Comparison of ENCODE assay signal across 1 cellular context in the genomic region with DNA sequence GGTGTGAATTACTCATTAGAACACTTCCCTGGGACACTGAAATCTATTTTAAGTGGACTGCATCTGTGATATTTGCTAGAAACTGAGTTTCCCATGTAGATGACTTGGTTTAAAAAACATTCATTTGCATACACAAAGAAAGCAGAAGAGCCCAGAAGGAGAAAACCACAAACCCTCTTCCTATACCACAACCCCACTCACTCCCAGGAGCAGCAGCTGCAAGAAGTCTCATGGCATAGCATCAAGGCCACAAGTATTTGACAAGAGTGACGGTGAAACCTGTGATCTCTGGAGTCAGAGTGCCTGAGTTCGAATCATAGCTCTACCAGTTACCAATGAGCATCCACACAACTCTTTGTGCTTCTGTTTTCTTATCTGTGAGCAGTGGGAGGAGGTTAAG.
TF ChIP-seq lines count a peak whose summit lies in the region.

No MANE protein-coding gene starts in this region.

TF ChIP-seq in HepG2, 621 proteins besides CTCF, POLR2A, EP300 and RAD21:
- TF ChIP-seq, protein P1, sequence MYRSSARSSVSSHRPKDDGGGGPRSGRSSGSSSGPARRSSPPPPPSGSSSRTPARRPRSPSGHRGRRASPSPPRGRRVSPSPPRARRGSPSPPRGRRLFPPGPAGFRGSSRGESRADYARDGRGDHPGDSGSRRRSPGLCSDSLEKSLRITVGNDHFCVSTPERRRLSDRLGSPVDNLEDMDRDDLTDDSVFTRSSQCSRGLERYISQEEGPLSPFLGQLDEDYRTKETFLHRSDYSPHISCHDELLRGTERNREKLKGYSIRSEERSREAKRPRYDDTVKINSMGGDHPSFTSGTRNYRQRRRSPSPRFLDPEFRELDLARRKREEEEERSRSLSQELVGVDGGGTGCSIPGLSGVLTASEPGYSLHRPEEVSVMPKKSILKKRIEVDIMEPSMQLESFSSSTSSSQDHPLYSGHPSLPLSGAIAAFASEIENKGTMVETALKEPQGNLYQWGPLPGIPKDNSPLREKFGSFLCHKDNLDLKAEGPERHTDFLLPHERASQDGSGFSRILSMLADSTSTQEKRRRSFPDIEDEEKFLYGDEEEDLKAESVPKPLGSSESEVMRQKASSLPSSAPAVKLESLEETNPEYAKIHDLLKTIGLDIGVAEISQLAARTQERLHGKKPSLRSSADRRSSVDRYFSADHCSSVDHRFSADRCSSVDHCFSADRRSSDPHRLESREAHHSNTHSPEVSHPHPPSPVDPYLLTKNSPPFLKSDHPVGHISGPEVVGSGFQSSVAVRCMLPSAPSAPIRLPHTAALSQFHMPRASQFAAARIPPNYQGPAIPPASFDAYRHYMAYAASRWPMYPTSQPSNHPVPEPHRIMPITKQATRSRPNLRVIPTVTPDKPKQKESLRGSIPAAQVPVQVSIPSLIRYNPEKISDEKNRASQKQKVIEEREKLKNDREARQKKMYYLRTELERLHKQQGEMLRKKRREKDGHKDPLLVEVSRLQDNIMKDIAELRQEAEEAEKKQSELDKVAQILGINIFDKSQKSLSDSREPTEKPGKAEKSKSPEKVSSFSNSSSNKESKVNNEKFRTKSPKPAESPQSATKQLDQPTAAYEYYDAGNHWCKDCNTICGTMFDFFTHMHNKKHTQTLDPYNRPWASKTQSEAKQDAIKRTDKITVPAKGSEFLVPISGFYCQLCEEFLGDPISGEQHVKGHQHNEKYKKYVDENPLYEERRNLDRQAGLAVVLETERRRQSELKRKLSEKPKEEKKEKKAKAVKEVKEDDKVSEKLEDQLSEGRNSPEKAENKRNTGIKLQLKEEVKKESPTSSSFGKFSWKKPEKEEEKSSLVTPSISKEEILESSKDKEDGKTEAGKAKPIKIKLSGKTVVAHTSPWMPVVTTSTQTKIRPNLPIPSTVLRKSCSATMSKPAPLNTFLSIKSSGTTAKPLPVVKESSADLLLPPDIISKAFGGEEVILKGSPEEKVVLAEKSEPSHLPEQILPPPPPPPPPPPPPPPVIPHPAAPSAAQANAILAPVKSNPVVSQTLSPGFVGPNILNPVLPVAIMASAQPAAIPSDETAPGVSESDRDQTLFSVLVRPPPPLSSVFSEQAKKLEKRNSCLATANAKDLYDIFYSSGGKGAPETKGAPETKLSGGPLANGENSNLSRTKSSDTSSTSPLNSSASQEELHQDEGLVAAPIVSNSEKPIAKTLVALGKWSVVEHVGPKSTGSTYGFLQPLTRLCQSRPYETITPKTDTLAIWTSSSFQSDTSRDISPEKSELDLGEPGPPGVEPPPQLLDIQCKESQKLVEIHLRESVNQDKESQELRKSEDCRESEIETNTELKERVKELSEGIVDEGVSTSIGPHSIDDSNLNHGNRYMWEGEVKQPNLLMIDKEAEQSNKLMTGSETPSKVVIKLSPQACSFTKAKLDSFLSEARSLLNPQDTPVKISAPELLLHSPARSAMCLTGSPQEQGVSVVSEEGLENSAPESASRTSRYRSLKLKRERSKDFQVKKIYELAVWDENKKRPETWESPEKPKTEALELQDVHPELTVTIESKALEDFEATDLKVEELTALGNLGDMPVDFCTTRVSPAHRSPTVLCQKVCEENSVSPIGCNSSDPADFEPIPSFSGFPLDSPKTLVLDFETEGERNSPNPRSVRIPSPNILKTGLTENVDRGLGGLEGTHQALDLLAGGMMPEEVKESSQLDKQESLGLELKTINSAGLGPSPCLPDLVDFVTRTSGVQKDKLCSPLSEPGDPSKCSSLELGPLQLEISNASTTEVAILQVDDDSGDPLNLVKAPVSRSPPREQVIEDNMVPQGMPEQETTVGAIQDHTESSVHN (CRISPR knock-in tag; IDR thresholded peaks at IDR 0.05), result no peak
- TF ChIP-seq ZFP36 (IDR thresholded peaks at IDR 0.05; ENCODE audit: borderline replicate concordance, low read depth, low read length, partially characterized antibody) (no peak), ZBTB42 (CRISPR knock-in tag; IDR thresholded peaks at IDR 0.05) (no peak), TBX2 (CRISPR knock-in tag; IDR thresholded peaks at IDR 0.05; ENCODE audit: borderline replicate concordance) (no peak), ATM (IDR thresholded peaks at IDR 0.05; ENCODE audit: borderline replicate concordance) (no peak)
- TF ChIP-seq, protein P2, sequence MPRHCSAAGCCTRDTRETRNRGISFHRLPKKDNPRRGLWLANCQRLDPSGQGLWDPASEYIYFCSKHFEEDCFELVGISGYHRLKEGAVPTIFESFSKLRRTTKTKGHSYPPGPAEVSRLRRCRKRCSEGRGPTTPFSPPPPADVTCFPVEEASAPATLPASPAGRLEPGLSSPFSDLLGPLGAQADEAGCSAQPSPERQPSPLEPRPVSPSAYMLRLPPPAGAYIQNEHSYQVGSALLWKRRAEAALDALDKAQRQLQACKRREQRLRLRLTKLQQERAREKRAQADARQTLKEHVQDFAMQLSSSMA (CRISPR knock-in tag; IDR thresholded peaks at IDR 0.05), result no peak
